ENCODE assay signal across 19 cellular contexts in genomic region chr15:90910441-90911301, GRCh38.
"Had no signal": no experiment of that assay in that cellular context is flagged by ENCODE, and none has a peak within 500 bp of the region (broad histone marks: within the 10 kb centered on the region; RNA-seq: fewer than 3 reads in every experiment).

No MANE protein-coding gene starts in this region.

- H3K27me3 Mint-ChIP-seq: effector memory CD8-positive, alpha-beta T cell had no signal

- H3K9me3 ChIP-seq: esophagus squamous epithelium, gastroesophageal sphincter, psoas muscle, sigmoid colon, stomach had no signal

- H3K4me3 ChIP-seq: esophagus squamous epithelium, gastroesophageal sphincter, psoas muscle, sigmoid colon, skin epidermis, stomach had no signal

- H3K27ac Mint-ChIP-seq: immature natural killer cell, natural killer cell had no signal

- H3K27ac ChIP-seq: esophagus squamous epithelium, gastroesophageal sphincter, psoas muscle, sigmoid colon, skin epidermis, stomach had no signal

- H3K4me3 Mint-ChIP-seq: effector memory CD8-positive, alpha-beta T cell; immature natural killer cell; natural killer cell; neural crest cell had no signal

- H3K4me1 ChIP-seq: esophagus squamous epithelium had no signal

- H3K36me3 Mint-ChIP-seq: natural killer cell had no signal

- H3K27me3 ChIP-seq: esophagus squamous epithelium, gastroesophageal sphincter, sigmoid colon, stomach had no signal

- ATAC-seq: effector memory CD8-positive, alpha-beta T cell; gastroesophageal sphincter; left colon; natural killer cell; psoas muscle had no signal

- H3K4me1 Mint-ChIP-seq: neural crest cell had no signal

- DNase-seq: effector memory CD8-positive, alpha-beta T cell; esophagus squamous epithelium; foreskin fibroblast; glutamatergic neuron; immature natural killer cell; left colon; natural killer cell; occipital lobe; retina; sigmoid colon; stimulated activated CD4-positive, alpha-beta T cell treated with anti-CD3 and anti-CD28 coated beads, Interleukin-12 subunit alpha, Interleukin-12 subunit beta, amount 100 ng/mL, for 4 hours; stimulated activated naive CD4-positive, alpha-beta T cell; stomach; trophoblast cell had no signal

- FAIRE-seq: keratinocyte had no signal

- H3K9me3 Mint-ChIP-seq: effector memory CD8-positive, alpha-beta T cell; immature natural killer cell; natural killer cell; neural crest cell had no signal
